In genomic region chr13:24605923-24606372, GRCh38 we compare ENCODE assay signal across 9 cellular contexts.
A peak's percentile ranks its signal among the peaks of the same experiment; 100 is the strongest.
DNase-seq lines count a peak whose midpoint lies in the region; ATAC-seq, FAIRE-seq and TF ChIP-seq lines count a peak whose summit lies in the region.
"Had no signal": no experiment of that assay in that cellular context is flagged by ENCODE, and none has a peak within 500 bp of the region (broad histone marks: within the 10 kb centered on the region; RNA-seq: fewer than 3 reads in every experiment).

No MANE protein-coding gene starts in this region.

- H3K27ac ChIP-seq in CD4-positive, alpha-beta memory T cell (ENCODE audit: low read depth, low read length): no peak overlapping the region

- H3K36me3 ChIP-seq in CD4-positive, alpha-beta memory T cell (ENCODE audit: insufficient read depth, low read length): no peaks in the 10 kb centered on the region

- peak overlapping the region in 2 of 7 donors; percentile 13 to 41 for H3K27ac Mint-ChIP-seq in CD4-positive, alpha-beta memory T cell

- peak in 4 of 5 donors; percentile 19 to 51 (median 29) for DNase-seq in CD4-positive, alpha-beta memory T cell
- DNase-seq in RKO (ENCODE audit: low spot score) (peak; percentile 44), iPS DF 19.7 (ENCODE audit: low read depth, low spot score) (peak; percentile 28), NCI-H2196 treated with DMSO at 0.1 percent for 48 hours (lab: John Stamatoyannopoulos, UW; ENCODE audit: unreplicated experiment) (no peak), NCI-H446 treated with DMSO at 0.1 percent for 48 hours (lab: John Stamatoyannopoulos, UW) (no peak), D721Med (ENCODE audit: insufficient read length, low spot score) (no peak)

- CTCF ChIA-PET in CD4-positive, alpha-beta memory T cell (lab: Charles Lee; ENCODE audit: partially characterized antibody): interaction anchor here (1.1 to 6.5 kb wide), 21 partner anchors 10 to 128 kb away, joined by 3 to 77 read pairs (median 11); partner anchors contain the start of gene ATP12A

- intact Hi-C loops in CD4-positive, alpha-beta memory T cell (cut with micrococcal nuclease): loop anchor here (1.0 kb wide), 2 partner anchors 65 to 122 kb away; no protein-coding TSS in a partner anchor

- no peak overlapping the region for H3K4me3 ChIP-seq in CD4-positive, alpha-beta memory T cell (ENCODE audit: low read length in 2 of 2)

- peaks cover 6 to 13% (median 7%) of the 10 kb centered on the region in 4 donors for H3K4me1 Mint-ChIP-seq in CD4-positive, alpha-beta memory T cell

- H3K27me3 ChIP-seq in CD4-positive, alpha-beta memory T cell (ENCODE audit: insufficient read depth, low read length): no peaks in the 10 kb centered on the region

- H3K4me3 Mint-ChIP-seq in CD4-positive, alpha-beta memory T cell: no peak overlapping the region

- FAIRE-seq in D721Med (lab: Jason Lieb, UNC): no peak
- FAIRE-seq: TTC549 had no signal

- POLR2A ChIA-PET in CD4-positive, alpha-beta memory T cell (lab: Charles Lee; ENCODE audit: partially characterized antibody): interaction anchor here (1.2 to 2.5 kb wide), 3 partner anchors 17 to 74 kb away, joined by 3 to 14 read pairs (median 6); partner anchors contain the start of gene ATP12A

- no peak for TF ChIP-seq CTCF in D721Med (IDR thresholded peaks at IDR 0.05; ENCODE audit: insufficient read depth, missing control alignments)

- peaks cover 0 to 5% of the 10 kb centered on the region in 2 donors for H3K36me3 Mint-ChIP-seq in CD4-positive, alpha-beta memory T cell

- no peaks in the 10 kb centered on the region for H3K9me3 ChIP-seq in CD4-positive, alpha-beta memory T cell (ENCODE audit: control insufficient read depth in 1 of 2, low read length in 2 of 2)

- ATAC-seq in GM19395 (IDR thresholded peaks at IDR 0.05; ENCODE audit: unreplicated experiment): peak; percentile 70
- no peak for ATAC-seq in HG03025 (IDR thresholded peaks at IDR 0.05; ENCODE audit: low FRiP score, unreplicated experiment)

- H3K9me3 Mint-ChIP-seq in CD4-positive, alpha-beta memory T cell: peaks cover 0 to 18% (median 12%) of the 10 kb centered on the region in 8 donors

- no peaks in the 10 kb centered on the region for H3K27me3 Mint-ChIP-seq in CD4-positive, alpha-beta memory T cell

- peaks cover 7% of the 10 kb centered on the region for H3K4me1 ChIP-seq in CD4-positive, alpha-beta memory T cell (ENCODE audit: insufficient read depth, low read length)

Comparison
In these comparisons a context has a peak if more than half of its experiments do, and no peak if none do; other contexts are left out.
1. DNase-seq: peak in CD4-positive, alpha-beta memory T cell (4 of 5), RKO (single experiment) and iPS DF 19.7 (single experiment); none in NCI-H2196 treated with DMSO at 0.1 percent for 48 hours (single experiment), NCI-H446 treated with DMSO at 0.1 percent for 48 hours (single experiment) and D721Med (single experiment).